1 cellular context compared by ENCODE assay signal in the genomic region with DNA sequence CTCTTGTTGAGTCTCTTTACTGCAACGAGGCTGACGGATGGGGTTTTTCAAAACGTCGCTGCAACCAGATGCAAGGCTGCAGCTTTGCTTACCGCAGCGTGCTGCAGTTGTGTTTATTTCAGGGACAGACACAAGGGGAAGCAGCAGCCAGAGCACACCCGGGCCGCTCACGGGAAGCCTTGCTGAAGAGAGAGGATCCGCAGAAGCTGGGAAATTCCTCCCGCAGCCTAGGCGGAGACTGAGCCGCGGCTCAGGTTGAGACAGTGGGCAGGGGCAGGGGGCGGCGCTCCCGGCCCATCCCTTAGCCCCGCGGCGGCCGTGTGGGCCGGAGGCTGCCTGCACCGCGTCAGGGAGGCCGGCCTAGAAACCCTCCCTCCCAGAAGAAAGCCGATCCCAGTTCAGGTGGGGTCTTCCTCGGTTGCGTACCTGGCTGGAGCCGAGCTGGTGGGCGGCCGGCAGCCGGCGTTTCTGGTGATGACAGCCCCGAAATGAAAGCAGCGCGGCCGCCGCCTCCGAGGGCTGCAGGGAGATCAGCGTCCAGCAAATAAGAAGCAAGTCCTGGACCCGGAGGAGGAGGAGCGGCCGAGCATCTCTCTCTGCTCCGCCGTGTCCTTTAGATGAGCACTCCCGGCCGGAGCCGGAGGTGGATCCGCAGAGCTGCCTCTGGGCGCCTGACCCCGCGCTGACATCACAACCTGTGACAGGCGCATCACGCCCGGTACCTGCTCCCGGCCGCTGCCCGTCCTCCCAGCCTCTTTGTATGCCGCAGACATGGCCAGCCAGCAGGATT.
TF ChIP-seq lines count a peak whose summit lies in the region.

A gene (plus strand): TSS at position 750 of the 790 bp plus-strand sequence. CDS start 22 bp downstream, at position 772.

TF ChIP-seq in HEK293, 187 proteins besides CTCF, POLR2A, EP300 and RAD21 (continued from another document and continues in another):
- no peak for TF ChIP-seq ZNF510 (tag by site-specific recombination; IDR thresholded peaks at IDR 0.05; ENCODE audit: insufficient replicate concordance)
- TF ChIP-seq ZNF549 (tag by site-specific recombination; IDR thresholded peaks at IDR 0.05), result no peak
- TF ChIP-seq ZEB2 (tag by site-specific recombination; IDR thresholded peaks at IDR 0.05), result peak; percentile 63; the same call in 1 of the 2 replicates
- TF ChIP-seq IKZF3 (tag by site-specific recombination; IDR thresholded peaks at IDR 0.05), result no peak
- TF ChIP-seq ZNF624 (tag by site-specific recombination; IDR thresholded peaks at IDR 0.05), result no peak
- no peak for TF ChIP-seq ZBTB1 (tag by site-specific recombination; IDR thresholded peaks at IDR 0.05)
- no peak for TF ChIP-seq ZNF558 (tag by site-specific recombination; IDR thresholded peaks at IDR 0.05)
- no peak for TF ChIP-seq ZNF670 (tag by site-specific recombination; IDR thresholded peaks at IDR 0.05; ENCODE audit: low read depth)
- no peak for TF ChIP-seq ZNF266 (tag by site-specific recombination; IDR thresholded peaks at IDR 0.05; ENCODE audit: low read depth)
- TF ChIP-seq ZNF785 (tag by site-specific recombination; IDR thresholded peaks at IDR 0.05), result no peak
- no peak for TF ChIP-seq ZNF324 (tag by site-specific recombination; IDR thresholded peaks at IDR 0.05)
- TF ChIP-seq ZNF529 (tag by site-specific recombination; IDR thresholded peaks at IDR 0.05; ENCODE audit: insufficient replicate concordance), result no peak
- no peak for TF ChIP-seq ZFP41 (tag by site-specific recombination; IDR thresholded peaks at IDR 0.05; ENCODE audit: borderline replicate concordance)
- TF ChIP-seq ZNF341 (tag by site-specific recombination; IDR thresholded peaks at IDR 0.05; ENCODE audit: low read depth), result 0 out of 2 replicates have a peak, but pooled peaks have one; percentile 21
- peak; percentile 58; the same call in 1 of the 2 replicates for TF ChIP-seq ZNF660 (tag by site-specific recombination; IDR thresholded peaks at IDR 0.05)
- TF ChIP-seq, protein P1, sequence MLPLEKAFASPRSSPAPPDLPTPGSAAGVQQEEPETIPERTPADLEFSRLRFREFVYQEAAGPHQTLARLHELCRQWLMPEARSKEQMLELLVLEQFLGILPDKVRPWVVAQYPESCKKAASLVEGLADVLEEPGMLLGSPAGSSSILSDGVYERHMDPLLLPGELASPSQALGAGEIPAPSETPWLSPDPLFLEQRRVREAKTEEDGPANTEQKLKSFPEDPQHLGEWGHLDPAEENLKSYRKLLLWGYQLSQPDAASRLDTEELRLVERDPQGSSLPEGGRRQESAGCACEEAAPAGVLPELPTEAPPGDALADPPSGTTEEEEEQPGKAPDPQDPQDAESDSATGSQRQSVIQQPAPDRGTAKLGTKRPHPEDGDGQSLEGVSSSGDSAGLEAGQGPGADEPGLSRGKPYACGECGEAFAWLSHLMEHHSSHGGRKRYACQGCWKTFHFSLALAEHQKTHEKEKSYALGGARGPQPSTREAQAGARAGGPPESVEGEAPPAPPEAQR (tag by site-specific recombination; IDR thresholded peaks at IDR 0.05), result no peak
- no peak for TF ChIP-seq KLF1 (tag by site-specific recombination; IDR thresholded peaks at IDR 0.05)
- TF ChIP-seq, protein P2, sequence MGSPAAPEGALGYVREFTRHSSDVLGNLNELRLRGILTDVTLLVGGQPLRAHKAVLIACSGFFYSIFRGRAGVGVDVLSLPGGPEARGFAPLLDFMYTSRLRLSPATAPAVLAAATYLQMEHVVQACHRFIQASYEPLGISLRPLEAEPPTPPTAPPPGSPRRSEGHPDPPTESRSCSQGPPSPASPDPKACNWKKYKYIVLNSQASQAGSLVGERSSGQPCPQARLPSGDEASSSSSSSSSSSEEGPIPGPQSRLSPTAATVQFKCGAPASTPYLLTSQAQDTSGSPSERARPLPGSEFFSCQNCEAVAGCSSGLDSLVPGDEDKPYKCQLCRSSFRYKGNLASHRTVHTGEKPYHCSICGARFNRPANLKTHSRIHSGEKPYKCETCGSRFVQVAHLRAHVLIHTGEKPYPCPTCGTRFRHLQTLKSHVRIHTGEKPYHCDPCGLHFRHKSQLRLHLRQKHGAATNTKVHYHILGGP (tag by site-specific recombination; IDR thresholded peaks at IDR 0.05), result no peak
- peak; percentile 91 for TF ChIP-seq ZBTB17 (tag by site-specific recombination; IDR thresholded peaks at IDR 0.05)
- TF ChIP-seq, protein P3, sequence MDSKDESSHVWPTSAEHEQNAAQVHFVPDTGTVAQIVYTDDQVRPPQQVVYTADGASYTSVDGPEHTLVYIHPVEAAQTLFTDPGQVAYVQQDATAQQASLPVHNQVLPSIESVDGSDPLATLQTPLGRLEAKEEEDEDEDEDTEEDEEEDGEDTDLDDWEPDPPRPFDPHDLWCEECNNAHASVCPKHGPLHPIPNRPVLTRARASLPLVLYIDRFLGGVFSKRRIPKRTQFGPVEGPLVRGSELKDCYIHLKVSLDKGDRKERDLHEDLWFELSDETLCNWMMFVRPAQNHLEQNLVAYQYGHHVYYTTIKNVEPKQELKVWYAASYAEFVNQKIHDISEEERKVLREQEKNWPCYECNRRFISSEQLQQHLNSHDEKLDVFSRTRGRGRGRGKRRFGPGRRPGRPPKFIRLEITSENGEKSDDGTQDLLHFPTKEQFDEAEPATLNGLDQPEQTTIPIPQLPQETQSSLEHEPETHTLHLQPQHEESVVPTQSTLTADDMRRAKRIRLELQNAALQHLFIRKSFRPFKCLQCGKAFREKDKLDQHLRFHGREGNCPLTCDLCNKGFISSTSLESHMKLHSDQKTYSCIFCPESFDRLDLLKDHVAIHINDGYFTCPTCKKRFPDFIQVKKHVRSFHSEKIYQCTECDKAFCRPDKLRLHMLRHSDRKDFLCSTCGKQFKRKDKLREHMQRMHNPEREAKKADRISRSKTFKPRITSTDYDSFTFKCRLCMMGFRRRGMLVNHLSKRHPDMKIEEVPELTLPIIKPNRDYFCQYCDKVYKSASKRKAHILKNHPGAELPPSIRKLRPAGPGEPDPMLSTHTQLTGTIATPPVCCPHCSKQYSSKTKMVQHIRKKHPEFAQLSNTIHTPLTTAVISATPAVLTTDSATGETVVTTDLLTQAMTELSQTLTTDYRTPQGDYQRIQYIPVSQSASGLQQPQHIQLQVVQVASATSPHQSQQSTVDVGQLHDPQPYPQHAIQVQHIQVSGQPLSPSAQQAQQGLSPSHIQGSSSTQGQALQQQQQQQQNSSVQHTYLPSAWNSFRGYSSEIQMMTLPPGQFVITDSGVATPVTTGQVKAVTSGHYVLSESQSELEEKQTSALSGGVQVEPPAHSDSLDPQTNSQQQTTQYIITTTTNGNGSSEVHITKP (tag by site-specific recombination; IDR thresholded peaks at IDR 0.05), result no peak
- no peak for TF ChIP-seq ZNF48 (tag by site-specific recombination; IDR thresholded peaks at IDR 0.05)
- TF ChIP-seq, protein P4, sequence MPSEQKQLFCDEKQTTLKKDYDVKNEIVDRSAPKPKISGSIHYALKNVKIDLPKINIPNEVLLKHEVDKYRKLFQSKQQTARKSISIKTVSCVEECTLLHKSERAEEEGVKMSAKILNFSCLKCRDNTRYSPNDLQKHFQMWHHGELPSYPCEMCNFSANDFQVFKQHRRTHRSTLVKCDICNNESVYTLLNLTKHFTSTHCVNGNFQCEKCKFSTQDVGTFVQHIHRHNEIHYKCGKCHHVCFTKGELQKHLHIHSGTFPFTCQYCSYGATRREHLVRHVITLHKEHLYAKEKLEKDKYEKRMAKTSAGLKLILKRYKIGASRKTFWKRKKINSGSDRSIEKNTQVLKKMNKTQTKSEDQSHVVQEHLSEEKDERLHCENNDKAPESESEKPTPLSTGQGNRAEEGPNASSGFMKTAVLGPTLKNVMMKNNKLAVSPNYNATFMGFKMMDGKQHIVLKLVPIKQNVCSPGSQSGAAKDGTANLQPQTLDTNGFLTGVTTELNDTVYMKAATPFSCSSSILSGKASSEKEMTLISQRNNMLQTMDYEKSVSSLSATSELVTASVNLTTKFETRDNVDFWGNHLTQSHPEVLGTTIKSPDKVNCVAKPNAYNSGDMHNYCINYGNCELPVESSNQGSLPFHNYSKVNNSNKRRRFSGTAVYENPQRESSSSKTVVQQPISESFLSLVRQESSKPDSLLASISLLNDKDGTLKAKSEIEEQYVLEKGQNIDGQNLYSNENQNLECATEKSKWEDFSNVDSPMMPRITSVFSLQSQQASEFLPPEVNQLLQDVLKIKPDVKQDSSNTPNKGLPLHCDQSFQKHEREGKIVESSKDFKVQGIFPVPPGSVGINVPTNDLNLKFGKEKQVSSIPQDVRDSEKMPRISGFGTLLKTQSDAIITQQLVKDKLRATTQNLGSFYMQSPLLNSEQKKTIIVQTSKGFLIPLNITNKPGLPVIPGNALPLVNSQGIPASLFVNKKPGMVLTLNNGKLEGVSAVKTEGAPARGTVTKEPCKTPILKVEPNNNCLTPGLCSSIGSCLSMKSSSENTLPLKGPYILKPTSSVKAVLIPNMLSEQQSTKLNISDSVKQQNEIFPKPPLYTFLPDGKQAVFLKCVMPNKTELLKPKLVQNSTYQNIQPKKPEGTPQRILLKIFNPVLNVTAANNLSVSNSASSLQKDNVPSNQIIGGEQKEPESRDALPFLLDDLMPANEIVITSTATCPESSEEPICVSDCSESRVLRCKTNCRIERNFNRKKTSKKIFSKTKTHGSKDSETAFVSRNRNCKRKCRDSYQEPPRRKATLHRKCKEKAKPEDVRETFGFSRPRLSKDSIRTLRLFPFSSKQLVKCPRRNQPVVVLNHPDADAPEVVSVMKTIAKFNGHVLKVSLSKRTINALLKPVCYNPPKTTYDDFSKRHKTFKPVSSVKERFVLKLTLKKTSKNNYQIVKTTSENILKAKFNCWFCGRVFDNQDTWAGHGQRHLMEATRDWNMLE (tag by site-specific recombination; conservative IDR thresholded peaks at IDR 0.05; ENCODE audit: low read depth), result no peak
- TF ChIP-seq SP7 (tag by site-specific recombination; IDR thresholded peaks at IDR 0.05), result 0 out of 2 replicates have a peak, but pooled peaks have one; percentile 36
- no peak for TF ChIP-seq ZNF791 (tag by site-specific recombination; IDR thresholded peaks at IDR 0.05)
- no peak for TF ChIP-seq ZNF707 (tag by site-specific recombination; IDR thresholded peaks at IDR 0.05)
- TF ChIP-seq, protein P5, sequence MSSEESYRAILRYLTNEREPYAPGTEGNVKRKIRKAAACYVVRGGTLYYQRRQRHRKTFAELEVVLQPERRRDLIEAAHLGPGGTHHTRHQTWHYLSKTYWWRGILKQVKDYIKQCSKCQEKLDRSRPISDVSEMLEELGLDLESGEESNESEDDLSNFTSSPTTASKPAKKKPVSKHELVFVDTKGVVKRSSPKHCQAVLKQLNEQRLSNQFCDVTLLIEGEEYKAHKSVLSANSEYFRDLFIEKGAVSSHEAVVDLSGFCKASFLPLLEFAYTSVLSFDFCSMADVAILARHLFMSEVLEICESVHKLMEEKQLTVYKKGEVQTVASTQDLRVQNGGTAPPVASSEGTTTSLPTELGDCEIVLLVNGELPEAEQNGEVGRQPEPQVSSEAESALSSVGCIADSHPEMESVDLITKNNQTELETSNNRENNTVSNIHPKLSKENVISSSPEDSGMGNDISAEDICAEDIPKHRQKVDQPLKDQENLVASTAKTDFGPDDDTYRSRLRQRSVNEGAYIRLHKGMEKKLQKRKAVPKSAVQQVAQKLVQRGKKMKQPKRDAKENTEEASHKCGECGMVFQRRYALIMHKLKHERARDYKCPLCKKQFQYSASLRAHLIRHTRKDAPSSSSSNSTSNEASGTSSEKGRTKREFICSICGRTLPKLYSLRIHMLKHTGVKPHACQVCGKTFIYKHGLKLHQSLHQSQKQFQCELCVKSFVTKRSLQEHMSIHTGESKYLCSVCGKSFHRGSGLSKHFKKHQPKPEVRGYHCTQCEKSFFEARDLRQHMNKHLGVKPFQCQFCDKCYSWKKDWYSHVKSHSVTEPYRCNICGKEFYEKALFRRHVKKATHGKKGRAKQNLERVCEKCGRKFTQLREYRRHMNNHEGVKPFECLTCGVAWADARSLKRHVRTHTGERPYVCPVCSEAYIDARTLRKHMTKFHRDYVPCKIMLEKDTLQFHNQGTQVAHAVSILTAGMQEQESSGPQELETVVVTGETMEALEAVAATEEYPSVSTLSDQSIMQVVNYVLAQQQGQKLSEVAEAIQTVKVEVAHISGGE (tag by site-specific recombination; conservative IDR thresholded peaks at IDR 0.05; ENCODE audit: low read depth), result 0 out of 2 replicates have a peak, but pooled peaks have one; percentile 37
- no peak for TF ChIP-seq ZNF701 (tag by site-specific recombination; IDR thresholded peaks at IDR 0.05)
- TF ChIP-seq OSR2 (tag by site-specific recombination; IDR thresholded peaks at IDR 0.05), result peak; percentile 14; the same call in 1 of the 2 replicates
- TF ChIP-seq ZNF10 (tag by site-specific recombination; IDR thresholded peaks at IDR 0.05), result no peak
- TF ChIP-seq SALL2 (tag by site-specific recombination; IDR thresholded peaks at IDR 0.05; ENCODE audit: borderline replicate concordance), result no peak
- TF ChIP-seq ZBTB8A (tag by site-specific recombination; IDR thresholded peaks at IDR 0.05), result peak; percentile 73
- TF ChIP-seq FEZF1 (tag by site-specific recombination; IDR thresholded peaks at IDR 0.05), result no peak
- TF ChIP-seq SCRT2 (tag by site-specific recombination; IDR thresholded peaks at IDR 0.05), result peak; percentile 54; the same call in 1 of the 2 replicates
- no peak for TF ChIP-seq ZNF747 (tag by site-specific recombination; IDR thresholded peaks at IDR 0.05)
- TF ChIP-seq, protein P6, sequence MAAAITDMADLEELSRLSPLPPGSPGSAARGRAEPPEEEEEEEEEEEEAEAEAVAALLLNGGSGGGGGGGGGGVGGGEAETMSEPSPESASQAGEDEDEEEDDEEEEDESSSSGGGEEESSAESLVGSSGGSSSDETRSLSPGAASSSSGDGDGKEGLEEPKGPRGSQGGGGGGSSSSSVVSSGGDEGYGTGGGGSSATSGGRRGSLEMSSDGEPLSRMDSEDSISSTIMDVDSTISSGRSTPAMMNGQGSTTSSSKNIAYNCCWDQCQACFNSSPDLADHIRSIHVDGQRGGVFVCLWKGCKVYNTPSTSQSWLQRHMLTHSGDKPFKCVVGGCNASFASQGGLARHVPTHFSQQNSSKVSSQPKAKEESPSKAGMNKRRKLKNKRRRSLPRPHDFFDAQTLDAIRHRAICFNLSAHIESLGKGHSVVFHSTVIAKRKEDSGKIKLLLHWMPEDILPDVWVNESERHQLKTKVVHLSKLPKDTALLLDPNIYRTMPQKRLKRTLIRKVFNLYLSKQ (tag by site-specific recombination; IDR thresholded peaks at IDR 0.05; ENCODE audit: borderline replicate concordance), result no peak
- TF ChIP-seq SP3 (tag by site-specific recombination; IDR thresholded peaks at IDR 0.05), result peak; percentile 72
- TF ChIP-seq ZSCAN30 (tag by site-specific recombination; IDR thresholded peaks at IDR 0.05), result no peak; the same call in 1 of the 2 replicates
- TF ChIP-seq KLF7 (tag by site-specific recombination; IDR thresholded peaks at IDR 0.05; ENCODE audit: borderline replicate concordance), result no peak
- peak; percentile 24; the same call in 1 of the 2 replicates for TF ChIP-seq ZBTB20 (tag by site-specific recombination; IDR thresholded peaks at IDR 0.05)
- no peak for TF ChIP-seq ZNF19 (tag by site-specific recombination; IDR thresholded peaks at IDR 0.05; ENCODE audit: low read depth)
- TF ChIP-seq TCF7L2 (IDR thresholded peaks at IDR 0.05; ENCODE audit: borderline replicate concordance, low read depth, low read length), result no peak
- peak; percentile 57 for TF ChIP-seq EGR2 (tag by site-specific recombination; IDR thresholded peaks at IDR 0.05; ENCODE audit: low read depth)
- TF ChIP-seq ZNF629 (tag by site-specific recombination; IDR thresholded peaks at IDR 0.05), result peak; percentile 81
- TF ChIP-seq ZBTB48 (tag by site-specific recombination; IDR thresholded peaks at IDR 0.05), result 0 out of 2 replicates have a peak, but pooled peaks have one; percentile 30
- no peak for TF ChIP-seq ZBTB7A (tag by site-specific recombination; IDR thresholded peaks at IDR 0.05; ENCODE audit: low read depth)
- TF ChIP-seq ZNF140 (tag by site-specific recombination; IDR thresholded peaks at IDR 0.05), result no peak
- TF ChIP-seq ZNF777 (tag by site-specific recombination; IDR thresholded peaks at IDR 0.05; ENCODE audit: borderline replicate concordance), result peak; percentile 55; the same call in 1 of the 2 replicates
- TF ChIP-seq ZNF776 (tag by site-specific recombination; IDR thresholded peaks at IDR 0.05; ENCODE audit: borderline replicate concordance), result no peak
